ENCODE assay signal across 33 cellular contexts in genomic region chr6:169093770-169094553, GRCh38.
"Had no signal": no experiment of that assay in that cellular context is flagged by ENCODE, and none has a peak within 500 bp of the region (broad histone marks: within the 10 kb centered on the region; RNA-seq: fewer than 3 reads in every experiment).

No MANE protein-coding gene starts in this region.

- H3K36me3 ChIP-seq: adrenal gland, cardiac muscle cell, colonic mucosa, esophagus squamous epithelium had no signal

- H3K36me3 Mint-ChIP-seq: activated naive CD4-positive, alpha-beta T cell treated with anti-CD3 and anti-CD28 coated beads, Interleukin-2, amount 50 U/mL, for 24 hours; T-cell had no signal

- H3K4me1 ChIP-seq: adrenal gland, body of pancreas, colonic mucosa, esophagus squamous epithelium had no signal

- H3K27ac ChIP-seq: adrenal gland, body of pancreas, cardiac muscle cell, colonic mucosa, dorsolateral prefrontal cortex, esophagus squamous epithelium had no signal

- H3K27me3 Mint-ChIP-seq: activated CD4-positive, alpha-beta T cell treated with anti-CD3 and anti-CD28 coated beads, Interleukin-2, amount 10 ng/mL, durations not matched to agents 7 days and 5 days; activated naive CD8-positive, alpha-beta T cell treated with anti-CD3 and anti-CD28 coated beads, Interleukin-2, amount 50 U/mL, for 24 hours; dendritic cell treated with granulocyte-macrophage colony-stimulating factor and Interleukin-4, amounts not matched to agents 40 ng/mL and 50 ng/mL, for 4 days had no signal

- H3K27ac Mint-ChIP-seq: activated CD4-positive, alpha-beta T cell treated with anti-CD3 and anti-CD28 coated beads, Interleukin-2, amount 10 ng/mL, durations not matched to agents 7 days and 5 days; activated CD8-positive, alpha-beta T cell treated with anti-CD3 and anti-CD28 coated beads for 36 hours; activated naive CD4-positive, alpha-beta T cell treated with anti-CD3 and anti-CD28 coated beads, Interleukin-2, amount 50 U/mL, for 24 hours; activated naive CD8-positive, alpha-beta T cell treated with anti-CD3 and anti-CD28 coated beads for 36 hours; activated naive CD8-positive, alpha-beta T cell treated with anti-CD3 and anti-CD28 coated beads, Interleukin-2, amount 50 U/mL, for 24 hours; activated T-helper 17 cell treated with anti-CD3 and anti-CD28 coated beads, Interleukin-2, amount 50 U/mL, for 72 hours; dendritic cell treated with granulocyte-macrophage colony-stimulating factor and Interleukin-4, amounts not matched to agents 40 ng/mL and 50 ng/mL, for 4 days; endodermal cell; T-cell; T-helper 2 cell treated with Interferon-gamma antibody and Interleukin-4, amounts not matched to agents 5 μg/mL and 100 μg/mL, for 36 hours; WTC11 had no signal

- H3K9me3 ChIP-seq: colonic mucosa had no signal

- H3K4me3 ChIP-seq: adrenal gland, body of pancreas, cardiac muscle cell, colonic mucosa, dorsolateral prefrontal cortex, esophagus squamous epithelium had no signal

- H3K4me3 Mint-ChIP-seq: activated CD4-positive, alpha-beta T cell treated with anti-CD3 and anti-CD28 coated beads, Interleukin-2, amount 10 ng/mL, durations not matched to agents 7 days and 5 days; activated CD8-positive, alpha-beta T cell treated with anti-CD3 and anti-CD28 coated beads for 36 hours; activated naive CD4-positive, alpha-beta T cell treated with anti-CD3 and anti-CD28 coated beads, Interleukin-2, amount 50 U/mL, for 24 hours; activated naive CD8-positive, alpha-beta T cell treated with anti-CD3 and anti-CD28 coated beads for 36 hours; activated naive CD8-positive, alpha-beta T cell treated with anti-CD3 and anti-CD28 coated beads, Interleukin-2, amount 50 U/mL, for 24 hours; activated T-cell treated with anti-CD3 and anti-CD28 coated beads, Interleukin-2, amount 50 U/mL, for 4 hours; activated T-helper 17 cell treated with anti-CD3 and anti-CD28 coated beads, Interleukin-2, amount 50 U/mL, for 72 hours; dendritic cell treated with granulocyte-macrophage colony-stimulating factor and Interleukin-4, amounts not matched to agents 40 ng/mL and 50 ng/mL, for 4 days; endodermal cell; T-cell; T-helper 17 cell; T-helper 2 cell treated with Interferon-gamma antibody and Interleukin-4, amounts not matched to agents 5 μg/mL and 100 μg/mL, for 36 hours; WTC11 had no signal

- DNase-seq: activated CD4-positive, alpha-beta T cell treated with anti-CD3 and anti-CD28 coated beads for 1 hour; activated CD4-positive, alpha-beta T cell treated with anti-CD3 and anti-CD28 coated beads for 4 hours; activated CD4-positive, alpha-beta T cell treated with anti-CD3 and anti-CD28 coated beads, Interleukin-2, amount 10 ng/mL, durations not matched to agents 7 days and 5 days; activated CD4-positive, alpha-beta T cell treated with anti-CD3 and anti-CD28 coated beads, Interleukin-2, amount 50 U/mL, for 48 hours; activated CD8-positive, alpha-beta memory T cell treated with anti-CD3 and anti-CD28 coated beads for 24 hours; activated CD8-positive, alpha-beta T cell treated with anti-CD3 and anti-CD28 coated beads for 36 hours; activated effector memory CD4-positive, alpha-beta T cell treated with Interleukin-2 at 50 U/mL for 16 hours; activated gamma-delta T cell treated with Interleukin-2 at 50 U/mL for 16 hours; activated naive CD4-positive, alpha-beta T cell treated with Interleukin-2 at 50 U/mL for 16 hours; activated naive CD8-positive, alpha-beta T cell treated with anti-CD3 and anti-CD28 coated beads for 36 hours; activated naive CD8-positive, alpha-beta T cell treated with anti-CD3 and anti-CD28 coated beads, Interleukin-2, amount 50 U/mL, for 24 hours; activated T-cell treated with anti-CD3 and anti-CD28 coated beads, Interleukin-2, amount 50 U/mL, for 4 hours; adrenal gland; amygdala; aorta; body of pancreas; central memory CD4-positive, alpha-beta T cell; cerebellar nuclear complex; colonic mucosa; dorsolateral prefrontal cortex; effector memory CD4-positive, alpha-beta T cell; endodermal cell; esophagus squamous epithelium; head of caudate nucleus; SW 1271; T-cell; T-helper 17 cell had no signal

- H3K27me3 ChIP-seq: adrenal gland, body of pancreas, cardiac muscle cell, colonic mucosa, esophagus squamous epithelium had no signal

- H3K4me1 Mint-ChIP-seq: activated CD4-positive, alpha-beta T cell treated with anti-CD3 and anti-CD28 coated beads, Interleukin-2, amount 10 ng/mL, durations not matched to agents 7 days and 5 days; activated naive CD4-positive, alpha-beta T cell treated with anti-CD3 and anti-CD28 coated beads, Interleukin-2, amount 50 U/mL, for 24 hours; activated naive CD8-positive, alpha-beta T cell treated with anti-CD3 and anti-CD28 coated beads for 36 hours; activated naive CD8-positive, alpha-beta T cell treated with anti-CD3 and anti-CD28 coated beads, Interleukin-2, amount 50 U/mL, for 24 hours; activated T-helper 17 cell treated with anti-CD3 and anti-CD28 coated beads, Interleukin-2, amount 50 U/mL, for 72 hours; T-cell; T-helper 17 cell had no signal
